In genomic region chr17:76659928-76660614, GRCh38 we compare ENCODE assay signal across 9 cellular contexts. TPM values are rescaled to one million over a fixed set of nuclear protein-coding genes. Genes with fewer than 3 reads are reported as not detected.
DNase-seq lines count a peak whose midpoint lies in the region; ATAC-seq and TF ChIP-seq lines count a peak whose summit lies in the region.
"Had no signal": no experiment of that assay in that cellular context is flagged by ENCODE, and none has a peak within 500 bp of the region (broad histone marks: within the 10 kb centered on the region; RNA-seq: fewer than 3 reads in every experiment).

No MANE protein-coding gene starts in this region.

- peak; percentile 8 for DNase-seq in stimulated activated CD4-positive, alpha-beta T cell treated with anti-CD3 and anti-CD28 coated beads, Interleukin-4, amount 100 ng/mL, for 1 hour
- DNase-seq in stimulated activated CD4-positive, alpha-beta T cell treated with anti-CD3 and anti-CD28 coated beads, Interleukin-1b, Interleukin-23, amount 100 ng/mL, for 48 hours, result no peak
- peak; percentile 85 for DNase-seq in SK-N-DZ (ENCODE audit: low spot score)
- no peak for DNase-seq in heart right ventricle
- DNase-seq in upper lobe of right lung, result no peak
- no peak for DNase-seq in KG1 (lab: John Stamatoyannopoulos, UW)
- DNase-seq in D341Med (ENCODE audit: low spot score), result no peak
- DNase-seq: lower lobe of right lung had no signal

- 27 to 37% methylated on average over 12 of the region's 12 CpGs for WGBS in heart right ventricle, 2 donors

- TF ChIP-seq CTCF in heart right ventricle (IDR thresholded peaks at IDR 0.05), result no peak
- TF ChIP-seq CTCF in upper lobe of right lung (IDR thresholded peaks at IDR 0.05), result no peak

- ATAC-seq in heart right ventricle, result peak in 6 of 8 donors; percentile 47 to 82 (median 78)
- peak; percentile 45 for ATAC-seq in upper lobe of right lung
- no peak for ATAC-seq in HG03469 (IDR thresholded peaks at IDR 0.05; ENCODE audit: unreplicated experiment)

- H3K4me3 ChIP-seq in heart right ventricle (no peak overlapping the region), upper lobe of right lung (no peak overlapping the region)
- H3K4me3 ChIP-seq: lower lobe of right lung had no signal

- H3K4me1 ChIP-seq in heart right ventricle (peaks cover 0 to 30% (median 20%) of the 10 kb centered on the region in 9 donors), upper lobe of right lung (peaks cover 7% of the 10 kb centered on the region)

- peak overlapping the region in 3 of 10 donors; percentile 26 to 48 (median 39) for H3K27ac ChIP-seq in heart right ventricle
- H3K27ac ChIP-seq in upper lobe of right lung, result no peak overlapping the region
- H3K27ac ChIP-seq: lower lobe of right lung had no signal

- H3K36me3 ChIP-seq in heart right ventricle (no peaks in the 10 kb centered on the region), upper lobe of right lung (no peaks in the 10 kb centered on the region)
- H3K36me3 ChIP-seq: lower lobe of right lung had no signal

- H3K9me3 ChIP-seq in heart right ventricle (no peaks in the 10 kb centered on the region), upper lobe of right lung (no peaks in the 10 kb centered on the region)
- H3K9me3 ChIP-seq: lower lobe of right lung had no signal

- H3K27me3 ChIP-seq in heart right ventricle, result peaks cover 0 to 5% (median 0%) of the 10 kb centered on the region in 7 donors
- no peaks in the 10 kb centered on the region for H3K27me3 ChIP-seq in upper lobe of right lung

- intact Hi-C loops in heart right ventricle (cut with DNase I), result no loop called here
- intact Hi-C loops in upper lobe of right lung (cut with DNase I), result no loop called here

RNA-seq across cellular contexts. Expression of gene ST6GALNAC1, which starts 16.5 kb away (rescaled TPM):
- not detected in 2 replicates for polyA plus RNA-seq in SK-N-DZ (2014; cell fraction: cytosol; rRNA removed)
- polyA plus RNA-seq in SK-N-DZ (2014; cell fraction: nucleus; rRNA removed), result not detected in 2 replicates
- total RNA-seq in heart right ventricle, result 1 to 10 TPM; 1.9 to 6.4 (median 3.3) TPM
- polyA plus RNA-seq in heart right ventricle, result 1 to 10 TPM; 3.4 to 7.3 TPM
- 14.1 TPM for total RNA-seq in upper lobe of right lung

RNA-seq across cellular contexts. Expression of gene MXRA7, which starts 50.7 kb away (rescaled TPM):
- polyA plus RNA-seq in SK-N-DZ (2014; cell fraction: cytosol; rRNA removed), result 164 and 175 TPM in 2 replicates
- polyA plus RNA-seq in SK-N-DZ (2014; cell fraction: nucleus; rRNA removed), result 91.7 and 100 TPM in 2 replicates
- total RNA-seq in heart right ventricle (100 to 1,000 TPM; 298 to 586 (median 488) TPM), upper lobe of right lung (159 TPM)
- 100 to 1,000 TPM; 121 to 199 TPM for polyA plus RNA-seq in heart right ventricle

Comparison
In these comparisons a context has a peak if more than half of its experiments do, and no peak if none do; other contexts are left out.
1. DNase-seq: peak in stimulated activated CD4-positive, alpha-beta T cell treated with anti-CD3 and anti-CD28 coated beads, Interleukin-4, amount 100 ng/mL, for 1 hour (single experiment) and SK-N-DZ (single experiment); none in stimulated activated CD4-positive, alpha-beta T cell treated with anti-CD3 and anti-CD28 coated beads, Interleukin-1b, Interleukin-23, amount 100 ng/mL, for 48 hours (single experiment), heart right ventricle (0 of 2), upper lobe of right lung (single experiment), KG1 (single experiment) and D341Med (single experiment).